9 cellular contexts compared by ENCODE assay signal in genomic region chr19:51712461-51713081, GRCh38. TPM values are rescaled to one million over a fixed set of nuclear protein-coding genes. Genes with fewer than 3 reads are reported as not detected.
DNase-seq lines count a peak whose midpoint lies in the region; ATAC-seq and TF ChIP-seq lines count a peak whose summit lies in the region.
"Had no signal": no experiment of that assay in that cellular context is flagged by ENCODE, and none has a peak within 500 bp of the region (broad histone marks: within the 10 kb centered on the region; RNA-seq: fewer than 3 reads in every experiment).

No MANE protein-coding gene starts in this region.

- no peaks in the 10 kb centered on the region for H3K9me3 Mint-ChIP-seq in activated T-cell treated with anti-CD3 and anti-CD28 coated beads, Interleukin-2, amount 50 U/mL, for 24 hours

- no peaks in the 10 kb centered on the region for H3K79me1 ChIP-seq in mesendoderm (ENCODE audit: low read length)

- H3K27ac Mint-ChIP-seq in activated T-cell treated with anti-CD3 and anti-CD28 coated beads, Interleukin-2, amount 50 U/mL, for 24 hours, result no peak overlapping the region
- no peak overlapping the region for H3K27ac Mint-ChIP-seq in T-helper 17 cell
- H3K27ac Mint-ChIP-seq: activated naive CD8-positive, alpha-beta T cell had no signal

- H3K36me3 ChIP-seq in MG63 (peaks cover 3% of the 10 kb centered on the region; the same call in 1 of the 2 replicates), mesendoderm (ENCODE audit: control insufficient read depth, insufficient read depth, low read length) (no peaks in the 10 kb centered on the region)

- H3K23ac ChIP-seq in mesendoderm (ENCODE audit: low read length), result no peak overlapping the region

- H3K4me1 Mint-ChIP-seq in activated T-cell treated with anti-CD3 and anti-CD28 coated beads, Interleukin-2, amount 50 U/mL, for 24 hours (ENCODE audit: low read depth), result peaks cover 2% of the 10 kb centered on the region
- peaks cover 7% of the 10 kb centered on the region for H3K4me1 Mint-ChIP-seq in T-helper 17 cell

- H3K27me3 Mint-ChIP-seq in activated T-cell treated with anti-CD3 and anti-CD28 coated beads, Interleukin-2, amount 50 U/mL, for 24 hours, result peaks cover 12% of the 10 kb centered on the region
- no peaks in the 10 kb centered on the region for H3K27me3 Mint-ChIP-seq in T-helper 17 cell

- no peak overlapping the region for H3K4me3 Mint-ChIP-seq in activated T-cell treated with anti-CD3 and anti-CD28 coated beads, Interleukin-2, amount 50 U/mL, for 24 hours
- no peak overlapping the region for H3K4me3 Mint-ChIP-seq in T-helper 17 cell
- H3K4me3 Mint-ChIP-seq: activated naive CD8-positive, alpha-beta T cell had no signal

- in situ Hi-C loops in astrocyte of the cerebellum (cut with HindIII; ENCODE audit: low sequenced_read_pairs), result no loop called here

- no peaks in the 10 kb centered on the region for H3K4me1 ChIP-seq in mesendoderm (ENCODE audit: control insufficient read depth, low read depth, low read length)

- no peak overlapping the region for H4K5ac ChIP-seq in mesendoderm (ENCODE audit: low read length)

- no peak overlapping the region for H2BK5ac ChIP-seq in mesendoderm (ENCODE audit: low read length)

- H3K79me2 ChIP-seq in mesendoderm (ENCODE audit: control insufficient read depth, insufficient read depth, low read length), result no peaks in the 10 kb centered on the region

- no peak overlapping the region for H3K27ac ChIP-seq in mesendoderm (ENCODE audit: low read depth, low read length)

- H2AK5ac ChIP-seq in mesendoderm (ENCODE audit: low read length), result no peak overlapping the region

- no peak overlapping the region for H3K18ac ChIP-seq in mesendoderm (ENCODE audit: low read length)

- peaks cover under 1% of the 10 kb centered on the region for H3K36me3 Mint-ChIP-seq in activated T-cell treated with anti-CD3 and anti-CD28 coated beads, Interleukin-2, amount 50 U/mL, for 24 hours (ENCODE audit: low read depth)
- H3K36me3 Mint-ChIP-seq in T-helper 17 cell (ENCODE audit: low read depth), result peaks cover 5% of the 10 kb centered on the region

- no peak overlapping the region for H2BK120ac ChIP-seq in mesendoderm (ENCODE audit: low read depth, low read length)

- H3K56ac ChIP-seq in mesendoderm (ENCODE audit: low read length), result no peak overlapping the region

- TF ChIP-seq CTCF in astrocyte of the cerebellum (IDR thresholded peaks at IDR 0.05; ENCODE audit: low read depth, low read length, missing control alignments), result peak; percentile 53

- no peak overlapping the region for H3K4ac ChIP-seq in mesendoderm (ENCODE audit: low read depth, low read length)

- ATAC-seq in T-helper 17 cell (no peak), GM19395 (IDR thresholded peaks at IDR 0.05; ENCODE audit: unreplicated experiment) (no peak), GM21381 (IDR thresholded peaks at IDR 0.05; ENCODE audit: unreplicated experiment) (no peak)

- H3K27me3 ChIP-seq in MG63 (peaks cover 2% of the 10 kb centered on the region; the same call in 1 of the 2 replicates), mesendoderm (ENCODE audit: insufficient read depth, low read length, poor library complexity) (no peaks in the 10 kb centered on the region)

- no peak overlapping the region for H4K8ac ChIP-seq in mesendoderm (ENCODE audit: low read depth, low read length)

- no peak overlapping the region for H2BK15ac ChIP-seq in mesendoderm (replicated peaks; ENCODE audit: low read depth)

- no peak overlapping the region for H3K9ac ChIP-seq in mesendoderm (ENCODE audit: low read length)

- DNase-seq in ELF-1 (ENCODE audit: low read depth, low spot score) (peak; percentile 81), MG63 (peak; percentile 23), astrocyte of the cerebellum (ENCODE audit: low read depth) (no peak), mesendoderm (peak; percentile 88), T-helper 17 cell (no peak)
- no peak for DNase-seq in activated T-cell treated with anti-CD3 and anti-CD28 coated beads, Interleukin-2, amount 50 U/mL, for 24 hours

- no peak overlapping the region for H3K4me2 ChIP-seq in mesendoderm (ENCODE audit: low read length)

- H3K4me3 ChIP-seq in MG63 (no peak overlapping the region), astrocyte of the cerebellum (ENCODE audit: low read depth, low read length) (no peak overlapping the region), mesendoderm (ENCODE audit: low read length) (no peak overlapping the region)

- WGBS in mesendoderm (ENCODE audit: extremely low coverage, insufficient coverage, low lambda C conversion rate), result no CpG with 5 or more reads among the region's 9 CpGs

- H3K9me3 ChIP-seq in MG63, result no peaks in the 10 kb centered on the region
- H3K9me3 ChIP-seq in T-helper 17 cell (ENCODE audit: control insufficient read depth, low read length, poor library complexity, severe bottlenecking), result no peaks in the 10 kb centered on the region

RNA-seq across cellular contexts. Expression of gene HAS1, which starts 11.2 kb away (rescaled TPM):
- not detected in 2 replicates for total RNA-seq in MG63 (2014; rRNA removed; shearing (Covaris generic); ENCODE audit: low replicate concordance)
- 0.10 TPM for polyA plus RNA-seq in mesendoderm (2013, experiment 1 of 2)
- polyA plus RNA-seq in mesendoderm (2013, experiment 2 of 2), result 0.10 TPM
- total RNA-seq in T-helper 17 cell, result not detected

RNA-seq across cellular contexts. Expression of gene SPACA6, which starts 19.4 kb away (rescaled TPM):
- 8.2 and 31.7 TPM in 2 replicates for total RNA-seq in MG63 (2014; rRNA removed; shearing (Covaris generic); ENCODE audit: low replicate concordance)
- 2.2 TPM for polyA plus RNA-seq in mesendoderm (2013, experiment 1 of 2)
- polyA plus RNA-seq in mesendoderm (2013, experiment 2 of 2), result 1.7 TPM
- total RNA-seq in T-helper 17 cell, result 1 to 10 TPM; 4.3 to 6.4 TPM

RNA-seq across cellular contexts. Expression of gene FPR1, which starts 39.1 kb away (rescaled TPM):
- not detected in 2 replicates for total RNA-seq in MG63 (2014; rRNA removed; shearing (Covaris generic); ENCODE audit: low replicate concordance)
- not detected for polyA plus RNA-seq in mesendoderm (2013, experiment 1 of 2)
- 0.01 TPM for polyA plus RNA-seq in mesendoderm (2013, experiment 2 of 2)
- total RNA-seq in T-helper 17 cell, result 1 to 10 TPM in 1 of 2 donors, under 1 TPM in 1; 0.70 to 4.1 TPM

RNA-seq across cellular contexts. Expression of gene FPR2, which starts 48.4 kb away (rescaled TPM):
- total RNA-seq in MG63 (2014; rRNA removed; shearing (Covaris generic); ENCODE audit: low replicate concordance), result not detected in 2 replicates
- polyA plus RNA-seq in mesendoderm (2013, experiment 1 of 2), result 0.14 TPM
- 0.13 TPM for polyA plus RNA-seq in mesendoderm (2013, experiment 2 of 2)
- under 1 TPM in 1 of 2 donors, not detected in 1; 0.40 TPM for total RNA-seq in T-helper 17 cell

Comparison
In these comparisons a context has a peak if more than half of its experiments do, and no peak if none do; other contexts are left out.
1. DNase-seq: peak in ELF-1 (single experiment), MG63 (single experiment) and mesendoderm (single experiment); none in astrocyte of the cerebellum (single experiment), activated T-cell treated with anti-CD3 and anti-CD28 coated beads, Interleukin-2, amount 50 U/mL, for 24 hours (single experiment) and T-helper 17 cell (0 of 3).